Comparison of ENCODE assay signal across 8 cellular contexts in genomic region chr12:12788675-12789368, GRCh38. TPM values are rescaled to one million over a fixed set of nuclear protein-coding genes. Genes with fewer than 3 reads are reported as not detected.
DNase-seq lines count a peak whose midpoint lies in the region; ATAC-seq, FAIRE-seq and TF ChIP-seq lines count a peak whose summit lies in the region.

No MANE protein-coding gene starts in this region.

- no peak for TF ChIP-seq POLR2A in A549 (IDR thresholded peaks at IDR 0.05; ENCODE audit: low read length)

- FAIRE-seq in A549 (lab: Jason Lieb, UNC): no peak
- FAIRE-seq in colon (lab: Jason Lieb, UNC): peak; percentile 75

- CTCF ChIA-PET in A549 (lab: Yijun Ruan, JAX): interaction anchor here (0.6 to 5.6 kb wide), 45 partner anchors 10 to 422 kb away, joined by 3 to 80 read pairs (median 4); partner anchors contain the start of genes DDX47 and GPRC5A

- H3K27ac ChIP-seq in A549 (peak overlapping the region; percentile 44 to 94; a peak in 5 of 6 replicates), left lung (peak overlapping the region in 1 of 2 donors; percentile 92)

- no peak overlapping the region for H3K4me3 ChIP-seq in A549
- H3K4me3 ChIP-seq in left lung: no peak overlapping the region

- no peaks in the 10 kb centered on the region for H3K9me3 ChIP-seq in A549
- no peaks in the 10 kb centered on the region for H3K9me3 ChIP-seq in left lung

- WGBS in A549 (ENCODE audit: missing lambda C conversion rate): 10% methylated on average over 9 of the region's 9 CpGs

- H3K4me1 ChIP-seq in A549 (peaks cover 40% of the 10 kb centered on the region), left lung (peaks cover 16 to 31% of the 10 kb centered on the region in 2 donors)

- TF ChIP-seq RAD21 in A549 (conservative IDR thresholded peaks at IDR 0.05 in 1 of 2, IDR thresholded peaks at IDR 0.05 in 1 of 2): peak; percentile 85 to 90

- H3K36me3 ChIP-seq in left lung: no peaks in the 10 kb centered on the region

- H3K4me2 ChIP-seq in A549: peak overlapping the region; percentile 43; the same call in 2 of the 3 replicates

- peak; percentile 57 to 89 for DNase-seq in A549 (ENCODE audit: low read depth in 1 of 2, low spot score in 1 of 2)
- peak; percentile 75 to 83 for DNase-seq in NCI-H446 (lab: John Stamatoyannopoulos, UW)
- DNase-seq in activated CD4-positive, alpha-beta T cell treated with anti-CD3 and anti-CD28 coated beads for 1 hour: peak; percentile 36
- peak in 1 of 2 donors; percentile 47 for DNase-seq in left lung
- DNase-seq in stimulated activated CD4-positive, alpha-beta T cell treated with anti-CD3 and anti-CD28 coated beads, TNF-alpha, amount 100 ng/mL, for 48 hours (ENCODE audit: low read depth in 3 of 3): peak in 2 of 3 donors; percentile 36 to 62

- no peak for TF ChIP-seq EP300 in A549 (IDR thresholded peaks at IDR 0.05)

- TF ChIP-seq CTCF in A549 (IDR thresholded peaks at IDR 0.05) (peak; percentile 84), left lung (IDR thresholded peaks at IDR 0.05) (peak; percentile 72 to 79)

- H3K27me3 ChIP-seq in left lung: no peaks in the 10 kb centered on the region

- intact Hi-C loops in left lung (cut with DNase I): no loop called here

- POLR2A ChIA-PET in A549 (lab: Yijun Ruan, JAX): interaction anchor here (0.5 to 1.5 kb wide), 2 partner anchors 13 to 15 kb away, joined by 3 read pairs; no protein-coding TSS in a partner anchor

- ATAC-seq in A549 (peak; percentile 66 to 81), GM18502 (IDR thresholded peaks at IDR 0.05; ENCODE audit: poor library complexity, unreplicated experiment) (peak; percentile 59), HG03064 (IDR thresholded peaks at IDR 0.05; ENCODE audit: low read depth, unreplicated experiment) (peak; percentile 51), left lung (peak; percentile 73)

TF ChIP-seq in A549, 52 proteins besides CTCF, POLR2A, EP300 and RAD21:
- TF ChIP-seq ZNF302 (CRISPR knock-in tag; IDR thresholded peaks at IDR 0.05) (no peak), KDM5A (IDR thresholded peaks at IDR 0.05) (no peak), SMC3 (IDR thresholded peaks at IDR 0.05) (peak; percentile 81), TFCP2L1 (CRISPR knock-in tag; IDR thresholded peaks at IDR 0.05) (no peak), PBX3 (IDR thresholded peaks at IDR 0.05) (no peak), HOXB5 (CRISPR knock-in tag; IDR thresholded peaks at IDR 0.05) (no peak), FOSB (CRISPR knock-in tag; IDR thresholded peaks at IDR 0.05) (no peak), BHLHE40 (IDR thresholded peaks at IDR 0.05; ENCODE audit: low read depth, low read length) (0 out of 2 replicates have a peak, but pooled peaks have one; percentile 5), NFE2L2 (conservative IDR thresholded peaks at IDR 0.05; ENCODE audit: low read length) (no peak), MAX (IDR thresholded peaks at IDR 0.05) (peak; percentile 72), REST (IDR thresholded peaks at IDR 0.05) (no peak), KDM1A (IDR thresholded peaks at IDR 0.05; ENCODE audit: low read depth) (no peak), POLR2AphosphoS2 (conservative IDR thresholded peaks at IDR 0.05; ENCODE audit: low read length) (no peak), CHD4 (IDR thresholded peaks at IDR 0.05; ENCODE audit: borderline replicate concordance) (no peak), EHF (CRISPR knock-in tag; IDR thresholded peaks at IDR 0.05) (no peak), HOXB13 (CRISPR knock-in tag; IDR thresholded peaks at IDR 0.05; ENCODE audit: low read depth) (no peak), BCL3 (IDR thresholded peaks at IDR 0.05) (no peak), NPAS2 (CRISPR knock-in tag; IDR thresholded peaks at IDR 0.05; ENCODE audit: borderline replicate concordance) (no peak)

RNA-seq across cellular contexts. Expression of gene APOLD1, which starts 3.4 kb away (rescaled TPM):
- polyA plus RNA-seq in A549 (2011; rRNA removed) (0.93 and 1.3 TPM in 2 replicates), A549 (2017; fragmentation: RNase III; extraction: RNeasy Plus Mini Kit Qiagen cat#74134 plus additional on column Dnase treatment) (0.42 to 0.46 TPM (median 0.44 TPM) in 3 replicates)
- polyA plus RNA-seq in A549 (2012; cell fraction: cytosol; rRNA removed): 0.21 and 0.26 TPM in 2 replicates
- 0.10 and 0.31 TPM in 2 replicates for polyA plus RNA-seq in A549 (2012; cell fraction: nucleus; rRNA removed)
- 1.1 and 1.3 TPM in 2 replicates for polyA minus RNA-seq in A549 (2011; rRNA and poly(A)+ RNA removed)
- 1 to 10 TPM; 7.3 to 8.9 TPM for total RNA-seq in left lung

RNA-seq across cellular contexts. Expression of gene DDX47, which starts 24.3 kb away (rescaled TPM):
- polyA plus RNA-seq in A549 (2011; rRNA removed): 118 and 144 TPM in 2 replicates
- polyA plus RNA-seq in A549 (2012; cell fraction: cytosol; rRNA removed): 56.1 and 57.2 TPM in 2 replicates
- 63.1 and 116 TPM in 2 replicates for polyA plus RNA-seq in A549 (2012; cell fraction: nucleus; rRNA removed)
- polyA plus RNA-seq in A549 (2017; fragmentation: RNase III; extraction: RNeasy Plus Mini Kit Qiagen cat#74134 plus additional on column Dnase treatment): 81.6 to 87.3 TPM (median 83.8 TPM) in 3 replicates
- 68.9 and 74.6 TPM in 2 replicates for polyA minus RNA-seq in A549 (2011; rRNA and poly(A)+ RNA removed)
- total RNA-seq in left lung: 10 to 100 TPM; 44.0 to 48.6 TPM
